1 cellular context compared by ENCODE assay signal in the genomic region with DNA sequence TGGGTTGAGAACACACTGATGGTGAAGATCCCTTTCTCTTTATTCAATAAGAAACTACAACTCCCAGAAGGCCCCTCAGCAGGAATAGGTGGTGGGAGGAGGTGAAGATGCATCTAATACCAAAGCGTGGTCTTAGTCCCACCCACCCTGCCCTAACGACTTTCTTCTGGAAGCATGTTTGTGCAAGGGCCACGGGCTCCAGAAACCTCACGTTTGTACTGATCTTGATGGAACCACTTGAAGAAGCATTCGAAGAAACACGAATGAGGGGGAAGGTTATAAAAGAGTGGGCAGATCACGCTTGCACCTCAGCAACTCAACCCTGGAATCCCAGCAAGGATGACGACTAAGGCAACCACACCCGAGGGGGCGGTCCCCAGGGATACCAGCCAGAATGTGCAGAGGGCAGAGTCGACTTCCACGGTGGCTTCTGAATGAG.
TF ChIP-seq lines count a peak whose summit lies in the region.

No MANE protein-coding gene starts in this region.

TF ChIP-seq in GM12878, 131 proteins besides CTCF, POLR2A, EP300 and RAD21:
- TF ChIP-seq, protein P1, sequence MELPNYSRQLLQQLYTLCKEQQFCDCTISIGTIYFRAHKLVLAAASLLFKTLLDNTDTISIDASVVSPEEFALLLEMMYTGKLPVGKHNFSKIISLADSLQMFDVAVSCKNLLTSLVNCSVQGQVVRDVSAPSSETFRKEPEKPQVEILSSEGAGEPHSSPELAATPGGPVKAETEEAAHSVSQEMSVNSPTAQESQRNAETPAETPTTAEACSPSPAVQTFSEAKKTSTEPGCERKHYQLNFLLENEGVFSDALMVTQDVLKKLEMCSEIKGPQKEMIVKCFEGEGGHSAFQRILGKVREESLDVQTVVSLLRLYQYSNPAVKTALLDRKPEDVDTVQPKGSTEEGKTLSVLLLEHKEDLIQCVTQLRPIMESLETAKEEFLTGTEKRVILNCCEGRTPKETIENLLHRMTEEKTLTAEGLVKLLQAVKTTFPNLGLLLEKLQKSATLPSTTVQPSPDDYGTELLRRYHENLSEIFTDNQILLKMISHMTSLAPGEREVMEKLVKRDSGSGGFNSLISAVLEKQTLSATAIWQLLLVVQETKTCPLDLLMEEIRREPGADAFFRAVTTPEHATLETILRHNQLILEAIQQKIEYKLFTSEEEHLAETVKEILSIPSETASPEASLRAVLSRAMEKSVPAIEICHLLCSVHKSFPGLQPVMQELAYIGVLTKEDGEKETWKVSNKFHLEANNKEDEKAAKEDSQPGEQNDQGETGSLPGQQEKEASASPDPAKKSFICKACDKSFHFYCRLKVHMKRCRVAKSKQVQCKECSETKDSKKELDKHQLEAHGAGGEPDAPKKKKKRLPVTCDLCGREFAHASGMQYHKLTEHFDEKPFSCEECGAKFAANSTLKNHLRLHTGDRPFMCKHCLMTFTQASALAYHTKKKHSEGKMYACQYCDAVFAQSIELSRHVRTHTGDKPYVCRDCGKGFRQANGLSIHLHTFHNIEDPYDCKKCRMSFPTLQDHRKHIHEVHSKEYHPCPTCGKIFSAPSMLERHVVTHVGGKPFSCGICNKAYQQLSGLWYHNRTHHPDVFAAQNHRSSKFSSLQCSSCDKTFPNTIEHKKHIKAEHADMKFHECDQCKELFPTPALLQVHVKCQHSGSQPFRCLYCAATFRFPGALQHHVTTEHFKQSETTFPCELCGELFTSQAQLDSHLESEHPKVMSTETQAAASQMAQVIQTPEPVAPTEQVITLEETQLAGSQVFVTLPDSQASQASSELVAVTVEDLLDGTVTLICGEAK (IDR thresholded peaks at IDR 0.05; ENCODE audit: borderline replicate concordance): no peak
- TF ChIP-seq SIX5 (IDR thresholded peaks at IDR 0.05; ENCODE audit: low read depth, low read length, severe bottlenecking) (peak; percentile 45), ZNF24 (IDR thresholded peaks at IDR 0.05) (no peak), ZNF274 (IDR thresholded peaks at IDR 0.05; ENCODE audit: insufficient read depth, insufficient read length) (no peak)
- TF ChIP-seq, protein P2, sequence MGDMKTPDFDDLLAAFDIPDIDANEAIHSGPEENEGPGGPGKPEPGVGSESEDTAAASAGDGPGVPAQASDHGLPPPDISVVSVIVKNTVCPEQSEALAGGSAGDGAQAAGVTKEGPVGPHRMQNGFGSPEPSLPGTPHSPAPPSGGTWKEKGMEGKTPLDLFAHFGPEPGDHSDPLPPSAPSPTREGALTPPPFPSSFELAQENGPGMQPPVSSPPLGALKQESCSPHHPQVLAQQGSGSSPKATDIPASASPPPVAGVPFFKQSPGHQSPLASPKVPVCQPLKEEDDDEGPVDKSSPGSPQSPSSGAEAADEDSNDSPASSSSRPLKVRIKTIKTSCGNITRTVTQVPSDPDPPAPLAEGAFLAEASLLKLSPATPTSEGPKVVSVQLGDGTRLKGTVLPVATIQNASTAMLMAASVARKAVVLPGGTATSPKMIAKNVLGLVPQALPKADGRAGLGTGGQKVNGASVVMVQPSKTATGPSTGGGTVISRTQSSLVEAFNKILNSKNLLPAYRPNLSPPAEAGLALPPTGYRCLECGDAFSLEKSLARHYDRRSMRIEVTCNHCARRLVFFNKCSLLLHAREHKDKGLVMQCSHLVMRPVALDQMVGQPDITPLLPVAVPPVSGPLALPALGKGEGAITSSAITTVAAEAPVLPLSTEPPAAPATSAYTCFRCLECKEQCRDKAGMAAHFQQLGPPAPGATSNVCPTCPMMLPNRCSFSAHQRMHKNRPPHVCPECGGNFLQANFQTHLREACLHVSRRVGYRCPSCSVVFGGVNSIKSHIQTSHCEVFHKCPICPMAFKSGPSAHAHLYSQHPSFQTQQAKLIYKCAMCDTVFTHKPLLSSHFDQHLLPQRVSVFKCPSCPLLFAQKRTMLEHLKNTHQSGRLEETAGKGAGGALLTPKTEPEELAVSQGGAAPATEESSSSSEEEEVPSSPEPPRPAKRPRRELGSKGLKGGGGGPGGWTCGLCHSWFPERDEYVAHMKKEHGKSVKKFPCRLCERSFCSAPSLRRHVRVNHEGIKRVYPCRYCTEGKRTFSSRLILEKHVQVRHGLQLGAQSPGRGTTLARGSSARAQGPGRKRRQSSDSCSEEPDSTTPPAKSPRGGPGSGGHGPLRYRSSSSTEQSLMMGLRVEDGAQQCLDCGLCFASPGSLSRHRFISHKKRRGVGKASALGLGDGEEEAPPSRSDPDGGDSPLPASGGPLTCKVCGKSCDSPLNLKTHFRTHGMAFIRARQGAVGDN (IDR thresholded peaks at IDR 0.05): no peak
